Comparison of ENCODE assay signal across 27 cellular contexts in genomic region chr9:20740929-20741582, GRCh38. TPM values are rescaled to one million over a fixed set of nuclear protein-coding genes. Genes with fewer than 3 reads are reported as not detected.
DNase-seq lines count a peak whose midpoint lies in the region; ATAC-seq, FAIRE-seq and TF ChIP-seq lines count a peak whose summit lies in the region.
"Had no signal": no experiment of that assay in that cellular context is flagged by ENCODE, and none has a peak within 500 bp of the region (broad histone marks: within the 10 kb centered on the region; RNA-seq: fewer than 3 reads in every experiment).

No MANE protein-coding gene starts in this region.

- H3K4me3 ChIP-seq in kidney (ENCODE audit: low read length in 2 of 2), result no peak overlapping the region
- H3K4me3 ChIP-seq: GM23248, PC-9, SJSA1 had no signal

- no peak overlapping the region for H3K9ac ChIP-seq in kidney (ENCODE audit: low read length in 2 of 2)
- H3K9ac ChIP-seq: GM23248, KMS-11 had no signal

- no peak overlapping the region for H3K4me3 Mint-ChIP-seq in stimulated activated effector memory CD8-positive, alpha-beta T cell treated with anti-CD3 and anti-CD28 coated beads, Interleukin-12 subunit alpha, Interleukin-12 subunit beta, amount 100 ng/mL, for 72 hours
- H3K4me3 Mint-ChIP-seq: CD8-positive, alpha-beta memory T cell; HFFc6 had no signal

- TF ChIP-seq CTCF in kidney (IDR thresholded peaks at IDR 0.05; ENCODE audit: borderline replicate concordance, extremely low read depth, insufficient read depth) (no peak), omental fat pad (IDR thresholded peaks at IDR 0.05) (no peak)

- H3K4me1 ChIP-seq in kidney (ENCODE audit: control insufficient read depth in 1 of 2, insufficient read depth in 1 of 2, low read depth in 1 of 2, low read length in 2 of 2), result no peaks in the 10 kb centered on the region
- H3K4me1 ChIP-seq: SJSA1 had no signal

- peaks cover 10% of the 10 kb centered on the region for H3K4me1 Mint-ChIP-seq in stimulated activated effector memory CD8-positive, alpha-beta T cell treated with anti-CD3 and anti-CD28 coated beads, Interleukin-12 subunit alpha, Interleukin-12 subunit beta, amount 100 ng/mL, for 72 hours

- ATAC-seq in stimulated activated effector memory CD8-positive, alpha-beta T cell treated with anti-CD3 and anti-CD28 coated beads, Interleukin-12 subunit alpha, Interleukin-12 subunit beta, amount 100 ng/mL, for 72 hours, result no peak
- no peak for ATAC-seq in omental fat pad (ENCODE audit: low FRiP score)

- intact Hi-C loops in kidney (cut with DNase I), result no loop called here

- no peaks in the 10 kb centered on the region for H3K9me3 ChIP-seq in kidney (ENCODE audit: control insufficient read depth in 1 of 2, low read length in 2 of 2)
- H3K9me3 ChIP-seq: SJSA1 had no signal

- peak overlapping the region; percentile 8 for H3K27ac Mint-ChIP-seq in stimulated activated effector memory CD8-positive, alpha-beta T cell treated with anti-CD3 and anti-CD28 coated beads, Interleukin-12 subunit alpha, Interleukin-12 subunit beta, amount 100 ng/mL, for 72 hours
- H3K27ac Mint-ChIP-seq: HFFc6 had no signal

- peaks cover 10% of the 10 kb centered on the region for H3K36me3 Mint-ChIP-seq in stimulated activated effector memory CD8-positive, alpha-beta T cell treated with anti-CD3 and anti-CD28 coated beads, Interleukin-12 subunit alpha, Interleukin-12 subunit beta, amount 100 ng/mL, for 72 hours

- FAIRE-seq in GM12892 (lab: Jason Lieb, UNC), result peak; percentile 61
- peak; percentile 19 for FAIRE-seq in kidney (lab: Jason Lieb, UNC)
- FAIRE-seq: GM18507 had no signal

- no peaks in the 10 kb centered on the region for H3K36me3 ChIP-seq in kidney (ENCODE audit: control insufficient read depth in 1 of 2, insufficient read depth in 2 of 2, low read length in 2 of 2)
- H3K36me3 ChIP-seq: SJSA1 had no signal

- no peaks in the 10 kb centered on the region for H3K9me3 Mint-ChIP-seq in stimulated activated effector memory CD8-positive, alpha-beta T cell treated with anti-CD3 and anti-CD28 coated beads, Interleukin-12 subunit alpha, Interleukin-12 subunit beta, amount 100 ng/mL, for 72 hours
- H3K9me3 Mint-ChIP-seq: CD8-positive, alpha-beta memory T cell; HFFc6 had no signal

- H3K27ac ChIP-seq in kidney (ENCODE audit: low read depth in 2 of 2, low read length in 2 of 2), result no peak overlapping the region
- H3K27ac ChIP-seq: GM23248, KMS-11, PC-9, SJSA1 had no signal

- no peak for TF ChIP-seq POLR2A in GM12892 (IDR thresholded peaks at IDR 0.05; ENCODE audit: low read depth, low read length)

- DNase-seq in GM12892 (ENCODE audit: insufficient read length) (no peak), NCI-H69 (lab: John Stamatoyannopoulos, UW) (peak; percentile 13), kidney (no peak), RKO (ENCODE audit: low spot score) (no peak), NCI-H1105 (lab: John Stamatoyannopoulos, UW) (no peak), omental fat pad (ENCODE audit: low spot score) (no peak)
- no peak for DNase-seq in stimulated activated effector memory CD8-positive, alpha-beta T cell treated with anti-CD3 and anti-CD28 coated beads, Interleukin-12 subunit alpha, Interleukin-12 subunit beta, amount 100 ng/mL, for 72 hours (ENCODE audit: low spot score in 2 of 2)
- DNase-seq: C1 segment of cervical spinal cord, DMS 273 treated with DMSO at 0.1 percent for 48 hours, DMS79 treated with DMSO at 0.1 percent for 48 hours, GM23248, H7, HFFc6, IMR-90, MM.1S, NCI-H1417, NCI-H1694, NCI-H2029 treated with DMSO at 0.1 percent for 48 hours, NCI-H446 treated with DMSO at 0.1 percent for 48 hours, NCI-H526, PC-9, Right ventricle myocardium superior, RPMI8226 had no signal

RNA-seq across cellular contexts. Expression of gene FOCAD, which starts 57.0 kb away (rescaled TPM):
- polyA plus RNA-seq in GM12892 (2012; ENCODE audit: missing spikeins), result 25.7 TPM
- 35.7 TPM for total RNA-seq in kidney
- polyA plus RNA-seq in kidney (ENCODE audit: insufficient read depth, low read depth, low replicate concordance), result 12.2 TPM
- 10 to 100 TPM; 19.1 to 57.4 (median 30.9) TPM for total RNA-seq in omental fat pad
